In genomic region chr2:172943563-172943962, GRCh38 we compare ENCODE assay signal across 15 cellular contexts.
DNase-seq lines count a peak whose midpoint lies in the region; ATAC-seq and TF ChIP-seq lines count a peak whose summit lies in the region.
"Had no signal": no experiment of that assay in that cellular context is flagged by ENCODE, and none has a peak within 500 bp of the region (broad histone marks: within the 10 kb centered on the region; RNA-seq: fewer than 3 reads in every experiment).

No MANE protein-coding gene starts in this region.

- no peak overlapping the region for H2BK5ac ChIP-seq in trophoblast cell (ENCODE audit: low read depth, low read length, poor library complexity)

- H2AFZ ChIP-seq in trophoblast cell (ENCODE audit: insufficient read depth, low read length, poor library complexity), result no peak overlapping the region
- H2AFZ ChIP-seq: GM23248 had no signal

- CTCF ChIA-PET in CD8-positive, alpha-beta T cell (lab: Charles Lee), result interaction anchor here (3.3 kb wide), 1 partner anchor 12 kb away, joined by 23 read pairs; no protein-coding TSS in a partner anchor

- peaks cover 21% of the 10 kb centered on the region for H3K4me1 Mint-ChIP-seq in activated CD4-positive, alpha-beta T cell treated with anti-CD3 and anti-CD28 coated beads, Interleukin-2, amount 10 ng/mL, durations not matched to agents 24 days and 14 days
- H3K4me1 Mint-ChIP-seq in CD8-positive, alpha-beta T cell (ENCODE audit: low read depth), result peaks cover 26% of the 10 kb centered on the region
- peaks cover 17% of the 10 kb centered on the region for H3K4me1 Mint-ChIP-seq in T-helper 1 cell treated with Interleukin-12 subunit alpha and Interleukin-12 subunit beta and Interleukin-4 antibody, amounts not matched to agents 30 μg/mL and 1 μg/mL, for 36 hours (ENCODE audit: low read depth)
- peaks cover 32% of the 10 kb centered on the region for H3K4me1 Mint-ChIP-seq in activated naive CD8-positive, alpha-beta T cell treated with anti-CD3 and anti-CD28 coated beads for 36 hours

- H3K4me3 Mint-ChIP-seq in activated CD4-positive, alpha-beta T cell treated with anti-CD3 and anti-CD28 coated beads, Interleukin-2, amount 10 ng/mL, durations not matched to agents 24 days and 14 days, result peak overlapping the region; percentile 15
- peak overlapping the region; percentile 6 for H3K4me3 Mint-ChIP-seq in CD8-positive, alpha-beta T cell
- H3K4me3 Mint-ChIP-seq in T-helper 1 cell treated with Interleukin-12 subunit alpha and Interleukin-12 subunit beta and Interleukin-4 antibody, amounts not matched to agents 30 μg/mL and 1 μg/mL, for 36 hours, result no peak overlapping the region
- peak overlapping the region; percentile 51 for H3K4me3 Mint-ChIP-seq in activated naive CD8-positive, alpha-beta T cell treated with anti-CD3 and anti-CD28 coated beads for 36 hours

- no peak overlapping the region for H4K12ac ChIP-seq in trophoblast cell (ENCODE audit: low read depth, low read length)

- no peak overlapping the region for H3K23ac ChIP-seq in trophoblast cell (ENCODE audit: low read length)

- peaks cover 7% of the 10 kb centered on the region for H3K9me3 Mint-ChIP-seq in activated CD4-positive, alpha-beta T cell treated with anti-CD3 and anti-CD28 coated beads, Interleukin-2, amount 10 ng/mL, durations not matched to agents 24 days and 14 days
- H3K9me3 Mint-ChIP-seq in CD8-positive, alpha-beta T cell, result peaks cover 2% of the 10 kb centered on the region
- H3K9me3 Mint-ChIP-seq in T-helper 1 cell treated with Interleukin-12 subunit alpha and Interleukin-12 subunit beta and Interleukin-4 antibody, amounts not matched to agents 30 μg/mL and 1 μg/mL, for 36 hours, result peaks cover 24% of the 10 kb centered on the region
- H3K9me3 Mint-ChIP-seq in activated naive CD8-positive, alpha-beta T cell treated with anti-CD3 and anti-CD28 coated beads for 36 hours, result peaks cover 16% of the 10 kb centered on the region

- TF ChIP-seq CTCF in CD8-positive, alpha-beta T cell (IDR thresholded peaks at IDR 0.05), result no peak
- no peak for TF ChIP-seq CTCF in right atrium auricular region (IDR thresholded peaks at IDR 0.05)

- no peaks in the 10 kb centered on the region for H3K27me3 ChIP-seq in CD8-positive, alpha-beta T cell (ENCODE audit: insufficient read depth, low read length)
- H3K27me3 ChIP-seq in trophoblast cell (ENCODE audit: insufficient read depth, low read length), result no peaks in the 10 kb centered on the region
- no peaks in the 10 kb centered on the region for H3K27me3 ChIP-seq in right atrium auricular region
- H3K27me3 ChIP-seq: BLaER1 treated with 17β-estradiol and CSF1 and Interleukin-3, amounts not matched to agents 10 nM and 100 nM had no signal

- H3K14ac ChIP-seq in trophoblast cell (ENCODE audit: low read length), result no peak overlapping the region

- H3K36me3 ChIP-seq in CD8-positive, alpha-beta T cell (ENCODE audit: insufficient read depth, low read length), result no peaks in the 10 kb centered on the region
- H3K36me3 ChIP-seq in trophoblast cell (ENCODE audit: control insufficient read depth in 1 of 2, insufficient read depth in 2 of 2, low read length in 2 of 2) (no peaks in the 10 kb centered on the region), right atrium auricular region (no peaks in the 10 kb centered on the region)
- H3K36me3 ChIP-seq: BLaER1 treated with 17β-estradiol and CSF1 and Interleukin-3, amounts not matched to agents 10 nM and 100 nM had no signal

- no peak overlapping the region for H2BK120ac ChIP-seq in trophoblast cell (ENCODE audit: insufficient read depth, low read length, poor library complexity)

- H4K8ac ChIP-seq in trophoblast cell (ENCODE audit: low read depth, low read length), result no peak overlapping the region

- no peak overlapping the region for H4K91ac ChIP-seq in trophoblast cell (ENCODE audit: low read depth, low read length)

- no peaks in the 10 kb centered on the region for H3K79me2 ChIP-seq in trophoblast cell (ENCODE audit: control insufficient read depth, insufficient read depth, low read length, poor library complexity)

- no CpG with 5 or more reads among the region's 3 CpGs for WGBS in trophoblast cell (ENCODE audit: extremely low coverage, insufficient coverage, insufficient read length)

- H3K9me3 ChIP-seq in CD8-positive, alpha-beta T cell (ENCODE audit: low read length), result no peaks in the 10 kb centered on the region
- H3K9me3 ChIP-seq in trophoblast cell (ENCODE audit: insufficient read depth, low read depth, low read length) (no peaks in the 10 kb centered on the region), right atrium auricular region (no peaks in the 10 kb centered on the region)

- H3K36me3 Mint-ChIP-seq in activated CD4-positive, alpha-beta T cell treated with anti-CD3 and anti-CD28 coated beads, Interleukin-2, amount 10 ng/mL, durations not matched to agents 24 days and 14 days (ENCODE audit: low read depth), result no peaks in the 10 kb centered on the region
- H3K36me3 Mint-ChIP-seq in CD8-positive, alpha-beta T cell, result peaks cover 5% of the 10 kb centered on the region
- no peaks in the 10 kb centered on the region for H3K36me3 Mint-ChIP-seq in T-helper 1 cell treated with Interleukin-12 subunit alpha and Interleukin-12 subunit beta and Interleukin-4 antibody, amounts not matched to agents 30 μg/mL and 1 μg/mL, for 36 hours (ENCODE audit: low read depth)
- peaks cover 10% of the 10 kb centered on the region for H3K36me3 Mint-ChIP-seq in activated naive CD8-positive, alpha-beta T cell treated with anti-CD3 and anti-CD28 coated beads for 36 hours

- no peak overlapping the region for H3K4ac ChIP-seq in trophoblast cell (ENCODE audit: low read depth, low read length)

- ATAC-seq in CD8-positive, alpha-beta T cell, result peak; percentile 58
- ATAC-seq: HCT116 had no signal

- H3K4me1 ChIP-seq in CD8-positive, alpha-beta T cell (ENCODE audit: insufficient read depth, low read length), result peaks cover 20% of the 10 kb centered on the region
- H3K4me1 ChIP-seq in trophoblast cell (ENCODE audit: control insufficient read depth in 1 of 2, insufficient read depth in 2 of 2, low read length in 2 of 2) (no peaks in the 10 kb centered on the region), right atrium auricular region (no peaks in the 10 kb centered on the region)
- H3K4me1 ChIP-seq: BLaER1 treated with 17β-estradiol and CSF1 and Interleukin-3, amounts not matched to agents 10 nM and 100 nM had no signal

- peaks cover 1% of the 10 kb centered on the region for H3K27me3 Mint-ChIP-seq in activated CD4-positive, alpha-beta T cell treated with anti-CD3 and anti-CD28 coated beads, Interleukin-2, amount 10 ng/mL, durations not matched to agents 24 days and 14 days
- no peaks in the 10 kb centered on the region for H3K27me3 Mint-ChIP-seq in CD8-positive, alpha-beta T cell (ENCODE audit: low read depth)
- peaks cover 11% of the 10 kb centered on the region for H3K27me3 Mint-ChIP-seq in T-helper 1 cell treated with Interleukin-12 subunit alpha and Interleukin-12 subunit beta and Interleukin-4 antibody, amounts not matched to agents 30 μg/mL and 1 μg/mL, for 36 hours (ENCODE audit: low read depth)
- H3K27me3 Mint-ChIP-seq in activated naive CD8-positive, alpha-beta T cell treated with anti-CD3 and anti-CD28 coated beads for 36 hours, result no peaks in the 10 kb centered on the region

- intact Hi-C loops in activated CD4-positive, alpha-beta T cell treated with anti-CD3 and anti-CD28 coated beads, Interleukin-2, amount 10 ng/mL, durations not matched to agents 24 days and 14 days (cut with micrococcal nuclease), result no loop called here
- intact Hi-C loops in CD8-positive, alpha-beta T cell (cut with DNase I, micrococcal nuclease), result loop anchor here in 1 of 2 experiments (2.0 kb wide), 1 partner anchor 27 kb away; no protein-coding TSS in a partner anchor

- H2BK12ac ChIP-seq in trophoblast cell (ENCODE audit: low read length), result no peak overlapping the region

- H3K4me2 ChIP-seq in trophoblast cell (ENCODE audit: low read length), result no peak overlapping the region
- H3K4me2 ChIP-seq: BLaER1 treated with 17β-estradiol and CSF1 and Interleukin-3, amounts not matched to agents 10 nM and 100 nM had no signal

- H3K27ac ChIP-seq in CD8-positive, alpha-beta T cell (ENCODE audit: low read depth, low read length), result no peak overlapping the region
- no peak overlapping the region for H3K27ac ChIP-seq in trophoblast cell (ENCODE audit: low read depth, low read length)
- H3K27ac ChIP-seq in right atrium auricular region, result no peak overlapping the region
- H3K27ac ChIP-seq: BLaER1 treated with 17β-estradiol and CSF1 and Interleukin-3, amounts not matched to agents 10 nM and 100 nM; GM23248; PC-9 had no signal

- H3K18ac ChIP-seq in trophoblast cell (ENCODE audit: low read length), result no peak overlapping the region

- no peak overlapping the region for H3K9ac ChIP-seq in trophoblast cell (ENCODE audit: low read length)
- H3K9ac ChIP-seq: BLaER1 treated with 17β-estradiol and CSF1 and Interleukin-3, amounts not matched to agents 10 nM and 100 nM; GM23248 had no signal

- H3K27ac Mint-ChIP-seq in activated CD4-positive, alpha-beta T cell treated with anti-CD3 and anti-CD28 coated beads, Interleukin-2, amount 10 ng/mL, durations not matched to agents 24 days and 14 days, result peak overlapping the region; percentile 34
- peak overlapping the region; percentile 80 for H3K27ac Mint-ChIP-seq in CD8-positive, alpha-beta T cell
- peak overlapping the region; percentile 23 for H3K27ac Mint-ChIP-seq in T-helper 1 cell treated with Interleukin-12 subunit alpha and Interleukin-12 subunit beta and Interleukin-4 antibody, amounts not matched to agents 30 μg/mL and 1 μg/mL, for 36 hours
- H3K27ac Mint-ChIP-seq in activated naive CD8-positive, alpha-beta T cell treated with anti-CD3 and anti-CD28 coated beads for 36 hours, result peak overlapping the region; percentile 80

- H3K79me1 ChIP-seq in trophoblast cell (ENCODE audit: low read length), result no peaks in the 10 kb centered on the region

- no peak overlapping the region for H2AK5ac ChIP-seq in trophoblast cell (ENCODE audit: low read length)

- no peak overlapping the region for H3K4me3 ChIP-seq in CD8-positive, alpha-beta T cell (ENCODE audit: low read depth, low read length)
- no peak overlapping the region for H3K4me3 ChIP-seq in trophoblast cell (ENCODE audit: low read depth, low read length)
- H3K4me3 ChIP-seq in right atrium auricular region, result no peak overlapping the region
- H3K4me3 ChIP-seq: BLaER1 treated with 17β-estradiol and CSF1 and Interleukin-3, amounts not matched to agents 10 nM and 100 nM; GM23248; PC-9 had no signal

- POLR2A ChIA-PET in CD8-positive, alpha-beta T cell (lab: Charles Lee), result no interaction called here

- DNase-seq in activated CD4-positive, alpha-beta T cell treated with anti-CD3 and anti-CD28 coated beads, Interleukin-2, amount 10 ng/mL, durations not matched to agents 24 days and 14 days, result peak; percentile 73
- no peak for DNase-seq in activated CD4-positive, alpha-beta T cell treated with anti-CD3 and anti-CD28 coated beads, Interleukin-2, amount 50 U/mL, for 48 hours
- no peak for DNase-seq in CD8-positive, alpha-beta T cell
- DNase-seq in activated naive CD8-positive, alpha-beta T cell treated with anti-CD3 and anti-CD28 coated beads for 36 hours, result no peak
- DNase-seq in trophoblast cell (no peak), NCI-H146 (lab: John Stamatoyannopoulos, UW) (no peak), right atrium auricular region (ENCODE audit: low spot score) (no peak)
- DNase-seq: Caco-2, NCI-H2107, NCI-H526 treated with DMSO at 0.1 percent for 48 hours, PC-9 had no signal

Comparison
In these comparisons a context has a peak if more than half of its experiments do, and no peak if none do; other contexts are left out.
1. H3K27ac Mint-ChIP-seq: peak in every context shown above with its lines; median percentile 80 in CD8-positive, alpha-beta T cell; 80 in activated naive CD8-positive, alpha-beta T cell treated with anti-CD3 and anti-CD28 coated beads for 36 hours; 34 in activated CD4-positive, alpha-beta T cell treated with anti-CD3 and anti-CD28 coated beads, Interleukin-2, amount 10 ng/mL, durations not matched to agents 24 days and 14 days; 23 in T-helper 1 cell treated with Interleukin-12 subunit alpha and Interleukin-12 subunit beta and Interleukin-4 antibody, amounts not matched to agents 30 μg/mL and 1 μg/mL, for 36 hours.